Comparison of ENCODE assay signal across 10 cellular contexts in genomic region chr20:38893056-38893455, GRCh38. TPM values are rescaled to one million over a fixed set of nuclear protein-coding genes. Genes with fewer than 3 reads are reported as not detected.
DNase-seq lines count a peak whose midpoint lies in the region; ATAC-seq, FAIRE-seq and TF ChIP-seq lines count a peak whose summit lies in the region.
"Had no signal": no experiment of that assay in that cellular context is flagged by ENCODE, and none has a peak within 500 bp of the region (broad histone marks: within the 10 kb centered on the region; RNA-seq: fewer than 3 reads in every experiment).

No MANE protein-coding gene starts in this region.

- no TSS peak for BruUV-seq in OCI-LY7 (replicated peaks; lab: Mats Ljungman, UMichigan)

- DNase-seq in stimulated activated naive CD8-positive, alpha-beta T cell treated with anti-CD3 and anti-CD28 coated beads, Interleukin-15, Interleukin-2, amounts not matched to agents 100 U/mL and 50 U/mL, for 24 hours, result no peak
- peak; percentile 51 for DNase-seq in OCI-LY7 (ENCODE audit: low spot score)
- peak in 1 of 3 experiments; percentile 13 for DNase-seq in effector memory CD8-positive, alpha-beta T cell
- no peak for DNase-seq in kidney
- no peak for DNase-seq in UCSD-AML1 (lab: John Stamatoyannopoulos, UW; ENCODE audit: unreplicated experiment)
- no peak for DNase-seq in GM19240 (ENCODE audit: insufficient read length, low spot score)

- peak overlapping the region; percentile 2; the same call in 1 of the 2 replicates for H2AFZ ChIP-seq in OCI-LY7 (ENCODE audit: low read length)

- H3K4me3 ChIP-seq in OCI-LY7 (ENCODE audit: low read depth, low read length, poor library complexity, severe bottlenecking), result peak overlapping the region; percentile 52
- H3K4me3 ChIP-seq in kidney (ENCODE audit: low read length in 2 of 2), result no peak overlapping the region

- H3K36me3 Mint-ChIP-seq in stimulated activated naive CD8-positive, alpha-beta T cell treated with anti-CD3 and anti-CD28 coated beads, Interleukin-15, Interleukin-2, amounts not matched to agents 100 ng/mL and 50 ng/mL, for 24 hours (ENCODE audit: low read depth), result peaks cover 44% of the 10 kb centered on the region
- H3K36me3 Mint-ChIP-seq in effector memory CD8-positive, alpha-beta T cell (ENCODE audit: insufficient read depth), result peaks cover 49% of the 10 kb centered on the region
- H3K36me3 Mint-ChIP-seq: type B pancreatic cell had no signal

- H3K36me3 ChIP-seq in OCI-LY7 (ENCODE audit: insufficient read depth, low read length), result peaks cover 35% of the 10 kb centered on the region
- H3K36me3 ChIP-seq in kidney (ENCODE audit: control insufficient read depth in 1 of 2, insufficient read depth in 2 of 2, low read length in 2 of 2), result peaks cover 0 to 4% of the 10 kb centered on the region in 2 donors

- H3K27me3 Mint-ChIP-seq in stimulated activated naive CD8-positive, alpha-beta T cell treated with anti-CD3 and anti-CD28 coated beads, Interleukin-15, Interleukin-2, amounts not matched to agents 100 ng/mL and 50 ng/mL, for 24 hours, result no peaks in the 10 kb centered on the region
- H3K27me3 Mint-ChIP-seq in effector memory CD8-positive, alpha-beta T cell, result no peaks in the 10 kb centered on the region

- H3K9me2 ChIP-seq in OCI-LY7 (ENCODE audit: insufficient read depth, low read length), result no peaks in the 10 kb centered on the region

- H3K4me1 ChIP-seq in OCI-LY7 (ENCODE audit: insufficient read depth, low read length, poor library complexity, severe bottlenecking), result peaks cover 53% of the 10 kb centered on the region
- peaks cover 5% of the 10 kb centered on the region in 2 donors for H3K4me1 ChIP-seq in kidney (ENCODE audit: control insufficient read depth in 1 of 2, insufficient read depth in 1 of 2, low read depth in 1 of 2, low read length in 2 of 2)

- POLR2A ChIA-PET in OCI-LY7 (lab: Charles Lee), result interaction anchor here (0.6 to 4.0 kb wide), 18 partner anchors 9 to 88 kb away, joined by 3 to 85 read pairs (median 4); partner anchors contain the start of genes DHX35 and PPP1R16B

- peak overlapping the region; percentile 24 for H3K4me3 Mint-ChIP-seq in stimulated activated naive CD8-positive, alpha-beta T cell treated with anti-CD3 and anti-CD28 coated beads, Interleukin-15, Interleukin-2, amounts not matched to agents 100 ng/mL and 50 ng/mL, for 24 hours
- peak overlapping the region; percentile 63 to 76 for H3K4me3 Mint-ChIP-seq in effector memory CD8-positive, alpha-beta T cell
- H3K4me3 Mint-ChIP-seq: type B pancreatic cell had no signal

- no peaks in the 10 kb centered on the region for H3K9me3 ChIP-seq in OCI-LY7 (ENCODE audit: low read length)
- no peaks in the 10 kb centered on the region for H3K9me3 ChIP-seq in kidney (ENCODE audit: control insufficient read depth in 1 of 2, low read length in 2 of 2)

- H3K27ac Mint-ChIP-seq in stimulated activated naive CD8-positive, alpha-beta T cell treated with anti-CD3 and anti-CD28 coated beads, Interleukin-15, Interleukin-2, amounts not matched to agents 100 ng/mL and 50 ng/mL, for 24 hours, result peak overlapping the region; percentile 82
- H3K27ac Mint-ChIP-seq in effector memory CD8-positive, alpha-beta T cell, result peak overlapping the region; percentile 93 to 97
- H3K27ac Mint-ChIP-seq: type B pancreatic cell had no signal

- TF ChIP-seq CTCF in OCI-LY7 (conservative IDR thresholded peaks at IDR 0.05; ENCODE audit: low read length), result no peak
- TF ChIP-seq CTCF in kidney (IDR thresholded peaks at IDR 0.05; ENCODE audit: borderline replicate concordance, extremely low read depth, insufficient read depth), result no peak

- H3K27ac ChIP-seq in OCI-LY7 (ENCODE audit: low read depth, low read length, poor library complexity, severe bottlenecking) (peak overlapping the region; percentile 91), kidney (ENCODE audit: low read depth in 2 of 2, low read length in 2 of 2) (no peak overlapping the region)
- H3K27ac ChIP-seq: SK-N-MC had no signal

- no peaks in the 10 kb centered on the region for H3K9me3 Mint-ChIP-seq in stimulated activated naive CD8-positive, alpha-beta T cell treated with anti-CD3 and anti-CD28 coated beads, Interleukin-15, Interleukin-2, amounts not matched to agents 100 ng/mL and 50 ng/mL, for 24 hours
- H3K9me3 Mint-ChIP-seq in effector memory CD8-positive, alpha-beta T cell, result no peaks in the 10 kb centered on the region
- H3K9me3 Mint-ChIP-seq: type B pancreatic cell had no signal

- H4K20me1 ChIP-seq in OCI-LY7 (ENCODE audit: insufficient read depth, low read length), result no peaks in the 10 kb centered on the region

- CTCF ChIA-PET in OCI-LY7 (lab: Charles Lee; ENCODE audit: unreplicated experiment), result interaction anchor here (0.6 to 3.3 kb wide), 10 partner anchors 10 to 140 kb away, joined by 3 to 34 read pairs (median 7); partner anchors contain the start of gene PPP1R16B

- H3K79me2 ChIP-seq in OCI-LY7 (ENCODE audit: insufficient read depth, low read depth, low read length), result no peaks in the 10 kb centered on the region; the same call in 1 of the 2 replicates

- intact Hi-C loops in OCI-LY7 (cut with micrococcal nuclease; ENCODE audit: unreplicated experiment) (loop anchor here (1.0 to 5.0 kb wide), 5 partner anchors 18 to 247 kb away; no protein-coding TSS in a partner anchor), kidney (cut with DNase I) (no loop called here)

- no peak for ATAC-seq in stimulated activated naive CD8-positive, alpha-beta T cell treated with anti-CD3 and anti-CD28 coated beads, Interleukin-15, Interleukin-2, amounts not matched to agents 100 U/mL and 50 U/mL, for 24 hours
- ATAC-seq in effector memory CD8-positive, alpha-beta T cell (replicated peaks), result peak; percentile 42
- ATAC-seq in GM21619 (IDR thresholded peaks at IDR 0.05; ENCODE audit: unreplicated experiment), result no peak

- FAIRE-seq in kidney (lab: Jason Lieb, UNC), result no peak

- peaks cover 63% of the 10 kb centered on the region for H3K4me1 Mint-ChIP-seq in stimulated activated naive CD8-positive, alpha-beta T cell treated with anti-CD3 and anti-CD28 coated beads, Interleukin-15, Interleukin-2, amounts not matched to agents 100 ng/mL and 50 ng/mL, for 24 hours (ENCODE audit: low read depth)
- peaks cover 41 to 55% of the 10 kb centered on the region in 2 donors for H3K4me1 Mint-ChIP-seq in effector memory CD8-positive, alpha-beta T cell (ENCODE audit: low read depth in 2 of 2)

- H3K4me2 ChIP-seq in OCI-LY7 (ENCODE audit: low read length), result peak overlapping the region; percentile 93

- H3K9ac ChIP-seq in kidney (ENCODE audit: low read length in 2 of 2), result no peak overlapping the region

RNA-seq across cellular contexts. Expression of gene FAM83D, which starts 33.2 kb away (rescaled TPM):
- 33.2 and 48.2 TPM in 2 replicates for total RNA-seq in OCI-LY7 (2014; rRNA removed; shearing (Covaris generic))
- total RNA-seq in OCI-LY7 (2022) (32.6 and 32.9 TPM in 2 replicates), kidney (0.79 TPM)
- 1.2 TPM for polyA plus RNA-seq in kidney (ENCODE audit: insufficient read depth, low read depth, low replicate concordance)

Comparison
In these comparisons a context has a peak if more than half of its experiments do, and no peak if none do; other contexts are left out.
1. RNA of gene FAM83D, which starts 33.2 kb away (total RNA-seq): 32.6 to 48.2 TPM in OCI-LY7; 0.79 TPM in kidney (single experiment); every median in the first group is over 10 times any median in the second.